ENCODE assay signal across 32 cellular contexts in the genomic region with DNA sequence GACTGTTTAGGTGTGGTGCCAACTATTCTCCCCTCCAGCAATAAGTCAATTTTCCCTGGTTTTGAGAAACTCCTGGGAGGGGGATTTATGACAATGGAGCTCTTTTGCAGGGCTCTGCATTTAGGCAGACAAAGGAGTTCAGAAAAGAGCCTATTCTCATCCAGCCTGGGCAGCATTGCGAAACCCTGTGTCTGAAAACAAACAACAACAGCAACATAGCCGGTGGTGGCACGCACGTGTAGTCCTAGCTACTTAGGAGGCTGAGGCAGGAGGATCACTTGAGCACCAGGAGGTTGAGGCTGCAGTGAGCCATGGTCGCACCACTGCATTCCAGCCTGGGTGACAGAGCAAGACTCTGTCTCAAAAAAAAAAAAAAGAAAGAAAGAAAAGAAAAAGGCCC. TPM values are rescaled to one million over a fixed set of nuclear protein-coding genes. Genes with fewer than 3 reads are reported as not detected.
"Had no signal": no experiment of that assay in that cellular context is flagged by ENCODE, and none has a peak within 500 bp of the region (broad histone marks: within the 10 kb centered on the region; RNA-seq: fewer than 3 reads in every experiment).

No MANE protein-coding gene starts in this region.

- H3K4me3 ChIP-seq: adrenal gland, SJCRH30 had no signal

- FAIRE-seq: astrocyte, bronchial epithelial cell, TTC549 had no signal

- H3K4me3 Mint-ChIP-seq: activated CD4-positive, alpha-beta T cell treated with anti-CD3 and anti-CD28 coated beads, Interleukin-2, amount 10 ng/mL, durations not matched to agents 24 days and 14 days; activated CD8-positive, alpha-beta T cell treated with anti-CD3 and anti-CD28 coated beads, Interleukin-2, amount 10 ng/mL, durations not matched to agents 7 days and 5 days; activated naive CD4-positive, alpha-beta T cell treated with anti-CD3 and anti-CD28 coated beads for 36 hours; activated T-cell treated with anti-CD3 and anti-CD28 coated beads, Interleukin-2, amount 50 U/mL, for 24 hours; activated T-helper 1 cell treated with anti-CD3 and anti-CD28 coated beads, Interleukin-12 subunit alpha, Interleukin-12 subunit beta, Interleukin-2, Interleukin-4 antibody, amounts not matched to agents 30 ng/mL and 10 ng/mL and 1 ng/mL, durations not matched to agents 14 hours and 24 hours and 36 hours; brain; T-helper 1 cell treated with Interleukin-12 subunit alpha and Interleukin-12 subunit beta and Interleukin-4 antibody, amounts not matched to agents 30 μg/mL and 1 μg/mL, for 36 hours; T-helper 2 cell treated with Interferon-gamma antibody and Interleukin-4, amounts not matched to agents 5 μg/mL and 100 μg/mL, for 36 hours had no signal

- H3K9me3 ChIP-seq: adrenal gland, SJCRH30, SK-N-SH had no signal

- H3K9ac ChIP-seq: SK-N-SH had no signal

- DNase-seq: activated CD4-positive, alpha-beta T cell treated with anti-CD3 and anti-CD28 coated beads, Interleukin-2, amount 10 ng/mL, durations not matched to agents 24 days and 14 days; activated CD4-positive, alpha-beta T cell treated with anti-CD3 and anti-CD28 coated beads, Interleukin-2, amount 50 U/mL, for 48 hours; activated CD8-positive, alpha-beta T cell treated with anti-CD3 and anti-CD28 coated beads, Interleukin-2, amount 10 ng/mL, durations not matched to agents 7 days and 5 days; activated gamma-delta T cell treated with Interleukin-2 at 50 U/mL for 16 hours; activated naive CD4-positive, alpha-beta T cell treated with anti-CD3 and anti-CD28 coated beads for 36 hours; activated T-cell treated with anti-CD3 and anti-CD28 coated beads, Interleukin-2, amount 50 U/mL, for 24 hours; adrenal gland; caudate nucleus; cerebellar nuclear complex; Karpas-422; NCI-H1105 treated with DMSO at 0.1 percent for 48 hours; NCI-H1436; NCI-H1694; NCI-H1930; NCI-H2081 treated with DMSO at 0.1 percent for 48 hours; NCI-H345; NCI-H524 treated with DMSO at 0.1 percent for 48 hours; SHP77; SJCRH30; SK-N-SH had no signal

- H3K36me3 ChIP-seq: adrenal gland, SJCRH30 had no signal

- H3K9me3 Mint-ChIP-seq: activated CD4-positive, alpha-beta T cell treated with anti-CD3 and anti-CD28 coated beads, Interleukin-2, amount 10 ng/mL, durations not matched to agents 24 days and 14 days; activated naive CD4-positive, alpha-beta T cell treated with anti-CD3 and anti-CD28 coated beads for 36 hours; activated naive CD4-positive, alpha-beta T cell treated with anti-CD3 and anti-CD28 coated beads, Interleukin-2, amount 50 U/mL, for 72 hours; activated T-cell treated with anti-CD3 and anti-CD28 coated beads, Interleukin-2, amount 50 U/mL, for 24 hours; activated T-helper 1 cell treated with anti-CD3 and anti-CD28 coated beads, Interleukin-12 subunit alpha, Interleukin-12 subunit beta, Interleukin-2, Interleukin-4 antibody, amounts not matched to agents 30 ng/mL and 10 ng/mL and 1 ng/mL, durations not matched to agents 14 hours and 24 hours and 36 hours; T-helper 1 cell treated with Interleukin-12 subunit alpha and Interleukin-12 subunit beta and Interleukin-4 antibody, amounts not matched to agents 30 μg/mL and 1 μg/mL, for 36 hours; T-helper 2 cell treated with Interferon-gamma antibody and Interleukin-4, amounts not matched to agents 5 μg/mL and 100 μg/mL, for 36 hours had no signal

- H3K36me3 Mint-ChIP-seq: activated naive CD4-positive, alpha-beta T cell treated with anti-CD3 and anti-CD28 coated beads, Interleukin-2, amount 50 U/mL, for 72 hours; brain had no signal

- ATAC-seq: activated CD8-positive, alpha-beta T cell treated with anti-CD3 and anti-CD28 coated beads, Interleukin-2, amount 10 ng/mL, durations not matched to agents 7 days and 5 days; activated naive CD4-positive, alpha-beta T cell treated with anti-CD3 and anti-CD28 coated beads, Interleukin-2, amount 50 U/mL, for 72 hours; Panc1 had no signal

- H3K4me2 ChIP-seq: SK-N-SH had no signal

- H3K27ac ChIP-seq: adrenal gland, SJCRH30 had no signal

- H3K4me1 ChIP-seq: adrenal gland, SJCRH30 had no signal

- H3K27ac Mint-ChIP-seq: activated CD4-positive, alpha-beta T cell treated with anti-CD3 and anti-CD28 coated beads, Interleukin-2, amount 10 ng/mL, durations not matched to agents 24 days and 14 days; activated CD8-positive, alpha-beta T cell treated with anti-CD3 and anti-CD28 coated beads, Interleukin-2, amount 10 ng/mL, durations not matched to agents 7 days and 5 days; activated naive CD4-positive, alpha-beta T cell treated with anti-CD3 and anti-CD28 coated beads for 36 hours; activated naive CD4-positive, alpha-beta T cell treated with anti-CD3 and anti-CD28 coated beads, Interleukin-2, amount 50 U/mL, for 72 hours; activated T-cell treated with anti-CD3 and anti-CD28 coated beads, Interleukin-2, amount 50 U/mL, for 24 hours; activated T-helper 1 cell treated with anti-CD3 and anti-CD28 coated beads, Interleukin-12 subunit alpha, Interleukin-12 subunit beta, Interleukin-2, Interleukin-4 antibody, amounts not matched to agents 30 ng/mL and 10 ng/mL and 1 ng/mL, durations not matched to agents 14 hours and 24 hours and 36 hours; brain; T-helper 1 cell treated with Interleukin-12 subunit alpha and Interleukin-12 subunit beta and Interleukin-4 antibody, amounts not matched to agents 30 μg/mL and 1 μg/mL, for 36 hours; T-helper 2 cell treated with Interferon-gamma antibody and Interleukin-4, amounts not matched to agents 5 μg/mL and 100 μg/mL, for 36 hours had no signal

- H3K4me1 Mint-ChIP-seq: activated CD4-positive, alpha-beta T cell treated with anti-CD3 and anti-CD28 coated beads, Interleukin-2, amount 10 ng/mL, durations not matched to agents 24 days and 14 days; brain had no signal

RNA-seq across cellular contexts. Expression of a gene that starts 6.4 kb away (rescaled TPM):
- total RNA-seq: activated CD4-positive, alpha-beta T cell treated with anti-CD3 and anti-CD28 coated beads, Interleukin-2, amount 10 ng/mL, durations not matched to agents 24 days and 14 days; activated CD8-positive, alpha-beta T cell treated with anti-CD3 and anti-CD28 coated beads, Interleukin-2, amount 10 ng/mL, durations not matched to agents 7 days and 5 days; activated naive CD4-positive, alpha-beta T cell treated with anti-CD3 and anti-CD28 coated beads for 36 hours; activated naive CD4-positive, alpha-beta T cell treated with anti-CD3 and anti-CD28 coated beads, Interleukin-2, amount 50 U/mL, for 72 hours; activated T-helper 1 cell treated with anti-CD3 and anti-CD28 coated beads, Interleukin-12 subunit alpha, Interleukin-12 subunit beta, Interleukin-2, Interleukin-4 antibody, amounts not matched to agents 30 ng/mL and 10 ng/mL and 1 ng/mL, durations not matched to agents 14 hours and 24 hours and 36 hours; astrocyte; bronchial epithelial cell; MCF 10A; NCI-H460; RPMI7951; SJCRH30 had no signal
- polyA plus RNA-seq: SK-N-SH had no signal

RNA-seq across cellular contexts. Expression of a gene that starts 9.9 kb away (rescaled TPM):
- total RNA-seq: activated CD4-positive, alpha-beta T cell treated with anti-CD3 and anti-CD28 coated beads, Interleukin-2, amount 10 ng/mL, durations not matched to agents 24 days and 14 days; activated CD8-positive, alpha-beta T cell treated with anti-CD3 and anti-CD28 coated beads, Interleukin-2, amount 10 ng/mL, durations not matched to agents 7 days and 5 days; activated naive CD4-positive, alpha-beta T cell treated with anti-CD3 and anti-CD28 coated beads for 36 hours; activated naive CD4-positive, alpha-beta T cell treated with anti-CD3 and anti-CD28 coated beads, Interleukin-2, amount 50 U/mL, for 72 hours; activated T-helper 1 cell treated with anti-CD3 and anti-CD28 coated beads, Interleukin-12 subunit alpha, Interleukin-12 subunit beta, Interleukin-2, Interleukin-4 antibody, amounts not matched to agents 30 ng/mL and 10 ng/mL and 1 ng/mL, durations not matched to agents 14 hours and 24 hours and 36 hours; adrenal gland; astrocyte; bronchial epithelial cell; MCF 10A; NCI-H460; RPMI7951; SJCRH30 had no signal
- polyA plus RNA-seq: adrenal gland, SK-N-SH had no signal

RNA-seq across cellular contexts. Expression of a gene that starts 14.3 kb away (rescaled TPM):
- total RNA-seq: activated CD4-positive, alpha-beta T cell treated with anti-CD3 and anti-CD28 coated beads, Interleukin-2, amount 10 ng/mL, durations not matched to agents 24 days and 14 days; activated CD8-positive, alpha-beta T cell treated with anti-CD3 and anti-CD28 coated beads, Interleukin-2, amount 10 ng/mL, durations not matched to agents 7 days and 5 days; activated naive CD4-positive, alpha-beta T cell treated with anti-CD3 and anti-CD28 coated beads for 36 hours; activated T-helper 1 cell treated with anti-CD3 and anti-CD28 coated beads, Interleukin-12 subunit alpha, Interleukin-12 subunit beta, Interleukin-2, Interleukin-4 antibody, amounts not matched to agents 30 ng/mL and 10 ng/mL and 1 ng/mL, durations not matched to agents 14 hours and 24 hours and 36 hours; adrenal gland; astrocyte; bronchial epithelial cell; MCF 10A; NCI-H460; RPMI7951; SJCRH30 had no signal
- polyA plus RNA-seq: adrenal gland, SK-N-SH had no signal

RNA-seq across cellular contexts. Expression of a gene that starts 14.5 kb away (rescaled TPM):
- total RNA-seq: activated CD4-positive, alpha-beta T cell treated with anti-CD3 and anti-CD28 coated beads, Interleukin-2, amount 10 ng/mL, durations not matched to agents 24 days and 14 days; activated CD8-positive, alpha-beta T cell treated with anti-CD3 and anti-CD28 coated beads, Interleukin-2, amount 10 ng/mL, durations not matched to agents 7 days and 5 days; activated naive CD4-positive, alpha-beta T cell treated with anti-CD3 and anti-CD28 coated beads for 36 hours; activated naive CD4-positive, alpha-beta T cell treated with anti-CD3 and anti-CD28 coated beads, Interleukin-2, amount 50 U/mL, for 72 hours; activated T-helper 1 cell treated with anti-CD3 and anti-CD28 coated beads, Interleukin-12 subunit alpha, Interleukin-12 subunit beta, Interleukin-2, Interleukin-4 antibody, amounts not matched to agents 30 ng/mL and 10 ng/mL and 1 ng/mL, durations not matched to agents 14 hours and 24 hours and 36 hours; astrocyte; bronchial epithelial cell; MCF 10A; NCI-H460; RPMI7951 had no signal
- polyA plus RNA-seq: SK-N-SH had no signal

RNA-seq across cellular contexts. Expression of a gene that starts 53.9 kb away (rescaled TPM):
- total RNA-seq: RPMI7951, SJCRH30 had no signal
